In the genomic region with DNA sequence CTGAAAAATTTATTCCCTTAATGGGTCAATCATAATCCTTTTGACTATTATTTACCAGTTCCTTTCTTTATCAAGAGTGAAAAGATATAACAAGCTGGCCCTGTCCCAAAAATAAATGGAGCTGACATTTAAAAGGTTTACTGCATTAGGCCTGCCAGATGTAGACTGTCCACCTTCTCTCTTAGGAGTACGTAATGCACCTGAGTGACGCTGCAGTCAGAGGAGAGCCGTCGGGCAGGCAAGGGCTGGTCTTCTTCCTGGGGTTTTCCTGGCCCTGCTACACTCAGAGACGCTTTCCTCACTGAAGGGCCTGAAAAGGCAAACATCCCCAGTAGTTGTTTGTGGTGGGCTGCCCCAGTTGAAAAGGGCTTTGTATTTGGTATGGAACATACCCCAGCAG, we compare ENCODE assay signal across 19 cellular contexts. TPM values are rescaled to one million over a fixed set of nuclear protein-coding genes. Genes with fewer than 3 reads are reported as not detected.
DNase-seq lines count a peak whose midpoint lies in the region; ATAC-seq, FAIRE-seq and TF ChIP-seq lines count a peak whose summit lies in the region.
"Had no signal": no experiment of that assay in that cellular context is flagged by ENCODE, and none has a peak within 500 bp of the region (broad histone marks: within the 10 kb centered on the region; RNA-seq: fewer than 3 reads in every experiment).

No MANE protein-coding gene starts in this region.

- H3K27ac ChIP-seq in mesodermal cell (ENCODE audit: low read depth, low read length, severe bottlenecking) (peak overlapping the region; percentile 36), stomach (peak overlapping the region; percentile 19 to 58 (median 43))
- H3K27ac ChIP-seq: A549, GM23248 had no signal

- H3K9me3 ChIP-seq in mesodermal cell (ENCODE audit: control insufficient read depth, low read length), result no peaks in the 10 kb centered on the region
- H3K9me3 ChIP-seq in stomach, result no peaks in the 10 kb centered on the region
- H3K9me3 ChIP-seq: A549 had no signal

- no peak for TF ChIP-seq CTCF in stomach (IDR thresholded peaks at IDR 0.05)

- H3K4me3 ChIP-seq in mesodermal cell (ENCODE audit: extremely low read depth, insufficient read depth, low read length, poor library complexity, severe bottlenecking), result no peak overlapping the region
- H3K4me3 ChIP-seq in stomach, result no peak overlapping the region
- H3K4me3 ChIP-seq: A549, GM23248 had no signal

- intact Hi-C loops in stomach (cut with DNase I; ENCODE audit: low total_unique reads) (loop anchor here (10.0 kb wide), 1 partner anchor 332 kb away; no protein-coding TSS in a partner anchor), posterior cingulate gyrus (cut with DNase I) (loop anchor here (5.0 kb wide), 1 partner anchor 329 kb away; no protein-coding TSS in a partner anchor)

- peak; percentile 95 for FAIRE-seq in islet of Langerhans (lab: Jason Lieb, UNC)
- FAIRE-seq: A549, GM12892, H1 had no signal

- H3K27me3 Mint-ChIP-seq in activated naive CD4-positive, alpha-beta T cell treated with anti-CD3 and anti-CD28 coated beads, Interleukin-2, amount 10 ng/mL, durations not matched to agents 7 days and 5 days, result no peaks in the 10 kb centered on the region
- H3K27me3 Mint-ChIP-seq: CD4-positive, alpha-beta memory T cell had no signal

- no peak for DNase-seq in activated naive CD4-positive, alpha-beta T cell treated with anti-CD3 and anti-CD28 coated beads, Interleukin-2, amount 10 ng/mL, durations not matched to agents 7 days and 5 days
- no peak for DNase-seq in activated naive CD4-positive, alpha-beta T cell treated with Interleukin-2 at 50 U/mL for 16 hours
- peak; percentile 48 for DNase-seq in stomach
- DNase-seq in posterior cingulate gyrus, result no peak
- DNase-seq in germinal center (ENCODE audit: low spot score), result no peak
- DNase-seq: C1 segment of cervical spinal cord, COR-L47, DND-41 had no signal

- H3K36me3 Mint-ChIP-seq in activated naive CD4-positive, alpha-beta T cell treated with anti-CD3 and anti-CD28 coated beads, Interleukin-2, amount 10 ng/mL, durations not matched to agents 7 days and 5 days, result peaks cover 21% of the 10 kb centered on the region

- no peak overlapping the region for H3K4me3 Mint-ChIP-seq in activated naive CD4-positive, alpha-beta T cell treated with anti-CD3 and anti-CD28 coated beads, Interleukin-2, amount 10 ng/mL, durations not matched to agents 7 days and 5 days
- H3K4me3 Mint-ChIP-seq: CD4-positive, alpha-beta memory T cell had no signal

- peak overlapping the region; percentile 30 for H3K27ac Mint-ChIP-seq in activated naive CD4-positive, alpha-beta T cell treated with anti-CD3 and anti-CD28 coated beads, Interleukin-2, amount 10 ng/mL, durations not matched to agents 7 days and 5 days

- H3K36me3 ChIP-seq in mesodermal cell (ENCODE audit: control insufficient read depth, insufficient read depth, low read length), result peaks cover 95% of the 10 kb centered on the region
- H3K36me3 ChIP-seq in stomach, result peaks cover 40 to 100% (median 100%) of the 10 kb centered on the region in 4 donors

- TF ChIP-seq EP300 in stomach (IDR thresholded peaks at IDR 0.05), result no peak

- no peak for ATAC-seq in GM21529 (IDR thresholded peaks at IDR 0.05; ENCODE audit: unreplicated experiment)

- TF ChIP-seq POLR2A in stomach (IDR thresholded peaks at IDR 0.05), result no peak

- no peaks in the 10 kb centered on the region for H3K9me3 Mint-ChIP-seq in activated naive CD4-positive, alpha-beta T cell treated with anti-CD3 and anti-CD28 coated beads, Interleukin-2, amount 10 ng/mL, durations not matched to agents 7 days and 5 days
- H3K9me3 Mint-ChIP-seq: CD4-positive, alpha-beta memory T cell had no signal

- 100% methylated on average over 1 to 2 of the region's 5 CpGs for WGBS in mesodermal cell (ENCODE audit: insufficient coverage in 2 of 2), 2 experiments
- WGBS in stomach, 5 donors, result 34 to 46% (median 42%) methylated on average over 5 of the region's 5 CpGs

- no peaks in the 10 kb centered on the region for H3K27me3 ChIP-seq in stomach

- CTCF ChIA-PET in activated naive CD4-positive, alpha-beta T cell treated with anti-CD3 and anti-CD28 coated beads, Interleukin-2, amount 10 ng/mL, durations not matched to agents 7 days and 5 days (lab: Charles Lee), result interaction anchor here (0.9 to 1.6 kb wide), 6 partner anchors 10 to 329 kb away, joined by 3 to 5 read pairs (median 3); no protein-coding TSS in a partner anchor

- H3K4me1 ChIP-seq in mesodermal cell (ENCODE audit: control insufficient read depth, insufficient read depth, low read length, poor library complexity, severe bottlenecking), result no peaks in the 10 kb centered on the region
- no peaks in the 10 kb centered on the region for H3K4me1 ChIP-seq in stomach
- H3K4me1 ChIP-seq: A549 had no signal

- no peaks in the 10 kb centered on the region for H3K4me1 Mint-ChIP-seq in activated naive CD4-positive, alpha-beta T cell treated with anti-CD3 and anti-CD28 coated beads, Interleukin-2, amount 10 ng/mL, durations not matched to agents 7 days and 5 days
- H3K4me1 Mint-ChIP-seq: CD4-positive, alpha-beta memory T cell had no signal

RNA-seq across cellular contexts. Expression of gene NEK4, which starts 27.6 kb away (rescaled TPM):
- 14.3 TPM for polyA plus RNA-seq in mesodermal cell (2013, experiment 1 of 2)
- polyA plus RNA-seq in mesodermal cell (2013, experiment 2 of 2), result 13.7 TPM
- total RNA-seq in stomach, result 10 to 100 TPM in 4 of 5 donors, 1 to 10 TPM in 1; 7.1 to 30.7 (median 24.2) TPM
- 1 to 10 TPM; 4.3 to 8.2 (median 6.3) TPM for polyA plus RNA-seq in stomach

RNA-seq across cellular contexts. Expression of gene ITIH1, which starts 34.2 kb away (rescaled TPM):
- not detected for polyA plus RNA-seq in mesodermal cell (2013, experiment 1 of 2)
- not detected for polyA plus RNA-seq in mesodermal cell (2013, experiment 2 of 2)
- not detected for total RNA-seq in stomach
- polyA plus RNA-seq in stomach, result 1 to 10 TPM in 1 of 3 donors, not detected in 2; 1.9 TPM
- total RNA-seq: CD4-positive, alpha-beta memory T cell; GM23248; H1; H7 had no signal
- polyA plus RNA-seq: A549; BJ; CD4-positive, alpha-beta memory T cell; GM23248; H1 had no signal

RNA-seq across cellular contexts. Expression of gene SPCS1, which starts 37.2 kb away (rescaled TPM):
- 161 TPM for polyA plus RNA-seq in mesodermal cell (2013, experiment 1 of 2)
- 165 TPM for polyA plus RNA-seq in mesodermal cell (2013, experiment 2 of 2)
- 100 to 1,000 TPM in 1 of 5 donors, 10 to 100 TPM in 2, 1 to 10 TPM in 1, under 1 TPM in 1; 0.58 to 332 (median 57.5) TPM for total RNA-seq in stomach
- 100 to 1,000 TPM; 108 to 148 (median 118) TPM for polyA plus RNA-seq in stomach

RNA-seq across cellular contexts. Expression of gene GLT8D1, which starts 37.6 kb away (rescaled TPM):
- polyA plus RNA-seq in mesodermal cell (2013, experiment 1 of 2), result 100 TPM
- polyA plus RNA-seq in mesodermal cell (2013, experiment 2 of 2), result 97.5 TPM
- 10 to 100 TPM in 4 of 5 donors, 1 to 10 TPM in 1; 9.4 to 81.9 (median 23.5) TPM for total RNA-seq in stomach
- polyA plus RNA-seq in stomach, result 10 to 100 TPM; 19.9 to 29.8 (median 24.7) TPM

RNA-seq across cellular contexts. Expression of gene ITIH3, which starts 51.4 kb away (rescaled TPM):
- polyA plus RNA-seq in mesodermal cell (2013, experiment 1 of 2), result 0.11 TPM
- 0.35 TPM for polyA plus RNA-seq in mesodermal cell (2013, experiment 2 of 2)
- 100 to 1,000 TPM in 1 of 5 donors, 1 to 10 TPM in 3, not detected in 1; 1.1 to 210 (median 6.4) TPM for total RNA-seq in stomach
- polyA plus RNA-seq in stomach, result 10 to 100 TPM in 1 of 3 donors, under 1 TPM in 1, not detected in 1; 0.19 to 14.4 TPM
- total RNA-seq: Calu3; CD4-positive, alpha-beta memory T cell; GM23248; H1; H7 had no signal
- polyA plus RNA-seq: CD4-positive, alpha-beta memory T cell; GM23248; H1 had no signal
